In genomic region chr19:5679289-5680082, GRCh38 we compare ENCODE assay signal across 9 cellular contexts. TPM values are rescaled to one million over a fixed set of nuclear protein-coding genes. Genes with fewer than 3 reads are reported as not detected.
DNase-seq lines count a peak whose midpoint lies in the region; ATAC-seq and TF ChIP-seq lines count a peak whose summit lies in the region.
"Had no signal": no experiment of that assay in that cellular context is flagged by ENCODE, and none has a peak within 500 bp of the region (broad histone marks: within the 10 kb centered on the region; RNA-seq: fewer than 3 reads in every experiment).

No MANE protein-coding gene starts in this region.

- WGBS in heart left ventricle, 4 donors = 19 to 22% (median 21%) methylated on average over 12 to 26 of the region's 26 CpGs
- 23 to 36% methylated on average over 14 to 26 of the region's 26 CpGs for WGBS in body of pancreas, 2 donors
- 26 to 28% methylated on average over 26 of the region's 26 CpGs for WGBS in lung, 2 donors

- H3K4me1 ChIP-seq in heart left ventricle (peaks cover 0 to 36% (median 15%) of the 10 kb centered on the region in 12 donors), body of pancreas (peaks cover 22% of the 10 kb centered on the region), lung (ENCODE audit: control insufficient read depth in 2 of 2, insufficient read depth in 2 of 2, low read length in 2 of 2) (peaks cover 0 to 10% of the 10 kb centered on the region in 2 donors), uterus (peaks cover 0 to 3% of the 10 kb centered on the region in 2 donors)

- H3K4me3 ChIP-seq in heart left ventricle (peak overlapping the region; percentile 61 to 99 (median 78)), body of pancreas (peak overlapping the region; percentile 62 to 82), lung (peak overlapping the region; percentile 90), uterus (peak overlapping the region; percentile 59 to 91)

- H3K9me3 ChIP-seq in heart left ventricle (no peaks in the 10 kb centered on the region), body of pancreas (no peaks in the 10 kb centered on the region), lung (ENCODE audit: control insufficient read depth in 2 of 2, insufficient read depth in 1 of 2, low read length in 1 of 2) (no peaks in the 10 kb centered on the region), uterus (no peaks in the 10 kb centered on the region)

- no peaks in the 10 kb centered on the region for H3K27me3 ChIP-seq in heart left ventricle
- H3K27me3 ChIP-seq in body of pancreas = no peaks in the 10 kb centered on the region
- H3K27me3 ChIP-seq in lung (ENCODE audit: control insufficient read depth, insufficient read depth) = no peaks in the 10 kb centered on the region
- H3K27me3 ChIP-seq in uterus = no peaks in the 10 kb centered on the region

- TF ChIP-seq CTCF in heart left ventricle (IDR thresholded peaks at IDR 0.05) = no peak
- TF ChIP-seq CTCF in body of pancreas (IDR thresholded peaks at IDR 0.05) = no peak
- no peak for TF ChIP-seq CTCF in lung (IDR thresholded peaks at IDR 0.05; ENCODE audit: control extremely low read depth, extremely low read depth)
- TF ChIP-seq CTCF in uterus (IDR thresholded peaks at IDR 0.05) = no peak

- H3K36me3 ChIP-seq in heart left ventricle = peaks cover 0 to 11% (median 3%) of the 10 kb centered on the region in 9 donors
- no peaks in the 10 kb centered on the region for H3K36me3 ChIP-seq in body of pancreas (replicated peaks in 1 of 2; ENCODE audit: insufficient read depth in 1 of 2, low read depth in 2 of 2)
- peaks cover 0 to 7% of the 10 kb centered on the region in 2 donors for H3K36me3 ChIP-seq in lung (ENCODE audit: control insufficient read depth in 2 of 2, insufficient read depth in 2 of 2, low read length in 2 of 2)
- no peaks in the 10 kb centered on the region for H3K36me3 ChIP-seq in uterus

- intact Hi-C loops in heart left ventricle (cut with DNase I) (loop anchor here in 6 of 10 donors (1.0 to 10.0 kb wide), 8 partner anchors 41 to 1855 kb away; partner anchors contain the start of genes SAFB (in 3 of the 6), SAFB2 (in 2 of the 6), CATSPERD (in 1 of the 6) and DPP9 (in 1 of the 6)), left cardiac atrium (cut with DNase I) (no loop called here), body of pancreas (cut with DNase I) (no loop called here), uterus (cut with DNase I; ENCODE audit: low total_unique reads) (loop anchor here (10.0 kb wide), 1 partner anchor 55 kb away; the partner anchor contains the start of genes SAFB and SAFB2)

- peak in 2 of 4 donors; percentile 0 for ATAC-seq in heart left ventricle
- ATAC-seq in left cardiac atrium = no peak
- ATAC-seq in body of pancreas = no peak
- no peak for ATAC-seq in lung (ENCODE audit: insufficient read depth, low FRiP score)
- ATAC-seq in GM21447 (IDR thresholded peaks at IDR 0.05; ENCODE audit: unreplicated experiment) = no peak

- TF ChIP-seq POLR2A in heart left ventricle (IDR thresholded peaks at IDR 0.05) (no peak), body of pancreas (IDR thresholded peaks at IDR 0.05) (no peak), uterus (IDR thresholded peaks at IDR 0.05) (no peak)

- DNase-seq in heart left ventricle (no peak), left cardiac atrium (no peak), body of pancreas (no peak), lung (ENCODE audit: low spot score) (no peak), uterus (no peak), NCI-H526 treated with DMSO at 0.1 percent for 48 hours (lab: John Stamatoyannopoulos, UW) (no peak)
- no peak for DNase-seq in stimulated activated CD4-positive, alpha-beta T cell treated with anti-CD3 and anti-CD28 coated beads, Interleukin-12 subunit alpha, Interleukin-12 subunit beta, amount 100 ng/mL, for 4 hours

- peak overlapping the region in 11 of 12 donors; percentile 85 to 96 (median 91) for H3K27ac ChIP-seq in heart left ventricle
- peak overlapping the region; percentile 72 to 93 (median 85) for H3K27ac ChIP-seq in body of pancreas
- peak overlapping the region; percentile 78 to 92 for H3K27ac ChIP-seq in lung (ENCODE audit: low read depth in 1 of 2, low read length in 1 of 2)
- peak overlapping the region; percentile 91 to 95 for H3K27ac ChIP-seq in uterus

RNA-seq across cellular contexts. Expression of gene MICOS13, which starts 0.8 kb away (rescaled TPM):
- 100 to 1,000 TPM; 103 to 149 (median 123) TPM for total RNA-seq in heart left ventricle
- 100 to 1,000 TPM; 178 to 435 TPM for polyA plus RNA-seq in heart left ventricle
- total RNA-seq in left cardiac atrium = 100 to 1,000 TPM; 127 to 142 TPM
- total RNA-seq in body of pancreas = 10 to 100 TPM; 14.5 to 14.8 TPM
- total RNA-seq in lung = 10 to 100 TPM; 26.6 to 78.2 TPM
- polyA plus RNA-seq in lung = 100 to 1,000 TPM in 1 of 2 donors, 10 to 100 TPM in 1; 77.1 to 184 TPM
- total RNA-seq in uterus = 10 to 100 TPM in 3 of 4 donors, 1 to 10 TPM in 1; 2.8 to 36.7 (median 21.1) TPM

RNA-seq across cellular contexts. Expression of gene HSD11B1L, which starts 1.3 kb away (rescaled TPM):
- 10 to 100 TPM in 2 of 9 donors, 1 to 10 TPM in 7; 3.7 to 14.4 (median 5.2) TPM for total RNA-seq in heart left ventricle
- 1 to 10 TPM; 5.4 to 6.6 TPM for polyA plus RNA-seq in heart left ventricle
- 1 to 10 TPM; 4.0 to 4.4 TPM for total RNA-seq in left cardiac atrium
- total RNA-seq in body of pancreas = 10 to 100 TPM; 11.9 to 21.8 TPM
- 10 to 100 TPM in 1 of 2 donors, 1 to 10 TPM in 1; 8.2 to 10.3 TPM for total RNA-seq in lung
- polyA plus RNA-seq in lung = 10 to 100 TPM in 1 of 2 donors, 1 to 10 TPM in 1; 7.5 to 12.2 TPM
- 10 to 100 TPM in 1 of 4 donors, 1 to 10 TPM in 2, under 1 TPM in 1; 0.26 to 17.8 (median 7.1) TPM for total RNA-seq in uterus

RNA-seq across cellular contexts. Expression of gene RPL36, which starts 10.6 kb away (rescaled TPM):
- 100 to 1,000 TPM; 255 to 475 (median 365) TPM for total RNA-seq in heart left ventricle
- polyA plus RNA-seq in heart left ventricle = 100 to 1,000 TPM; 851 to 981 TPM
- total RNA-seq in left cardiac atrium = 100 to 1,000 TPM; 500 to 504 TPM
- total RNA-seq in body of pancreas = 100 to 1,000 TPM; 280 to 342 TPM
- 100 to 1,000 TPM; 309 to 612 TPM for total RNA-seq in lung
- polyA plus RNA-seq in lung = 1,000 to 10,000 TPM in 1 of 2 donors, 100 to 1,000 TPM in 1; 793 to 1,934 TPM
- total RNA-seq in uterus = 1,000 to 10,000 TPM in 1 of 4 donors, 100 to 1,000 TPM in 3; 269 to 1,645 (median 565) TPM

RNA-seq across cellular contexts. Expression of gene LONP1, which starts 40.5 kb away (rescaled TPM):
- total RNA-seq in heart left ventricle (100 to 1,000 TPM in 2 of 9 donors, 10 to 100 TPM in 7; 61.2 to 108 (median 88.6) TPM), left cardiac atrium (10 to 100 TPM; 51.4 to 57.1 TPM), body of pancreas (10 to 100 TPM; 31.9 to 95.6 TPM), lung (10 to 100 TPM; 41.0 to 89.6 TPM), uterus (100 to 1,000 TPM in 1 of 4 donors, 10 to 100 TPM in 3; 39.9 to 134 (median 44.1) TPM)
- polyA plus RNA-seq in heart left ventricle (100 to 1,000 TPM in 1 of 2 donors, 10 to 100 TPM in 1; 97.6 to 123 TPM), lung (10 to 100 TPM; 63.0 to 75.0 TPM)

RNA-seq across cellular contexts. Expression of gene CATSPERD, which starts 41.0 kb away (rescaled TPM):
- total RNA-seq in heart left ventricle = not detected
- not detected for polyA plus RNA-seq in heart left ventricle
- not detected for total RNA-seq in left cardiac atrium
- total RNA-seq in body of pancreas = not detected
- 10 to 100 TPM in 1 of 2 donors, 1 to 10 TPM in 1; 8.2 to 10.0 TPM for total RNA-seq in lung
- polyA plus RNA-seq in lung = 10 to 100 TPM in 1 of 2 donors, 1 to 10 TPM in 1; 8.4 to 11.3 TPM
- total RNA-seq in uterus = not detected
- total RNA-seq: subcutaneous adipose tissue had no signal

Comparison
In these comparisons a context has a peak if more than half of its experiments do, and no peak if none do; other contexts are left out.
1. intact Hi-C loops: an anchor here in heart left ventricle (1.0 to 10.0 kb wide) and uterus (10.0 kb wide); none called in left cardiac atrium and body of pancreas.